In genomic region chr1:100834779-100835645, GRCh38 we compare ENCODE assay signal across 8 cellular contexts. TPM values are rescaled to one million over a fixed set of nuclear protein-coding genes. Genes with fewer than 3 reads are reported as not detected.
A peak's percentile ranks its signal among the peaks of the same experiment; 100 is the strongest.
DNase-seq lines count a peak whose midpoint lies in the region; ATAC-seq and TF ChIP-seq lines count a peak whose summit lies in the region.

No MANE protein-coding gene starts in this region.

- H2AK9ac ChIP-seq in IMR-90 (replicated peaks; ENCODE audit: low read depth, low read length, poor library complexity) = no peak overlapping the region

- no peaks in the 10 kb centered on the region for H3K79me1 ChIP-seq in IMR-90 (ENCODE audit: low read depth in 1 of 2, low read length in 2 of 2)

- peak; percentile 30 for TF ChIP-seq RAD21 in IMR-90 (IDR thresholded peaks at IDR 0.05; ENCODE audit: low read length)

- no peak for DNase-seq in AG09319 (ENCODE audit: extremely low read depth, low read depth)
- DNase-seq in GM13976 (ENCODE audit: low spot score) = no peak
- peak; percentile 11 for DNase-seq in IMR-90
- no peak for DNase-seq in activated naive CD8-positive, alpha-beta T cell treated with anti-CD3 and anti-CD28 coated beads, Interleukin-2, amount 50 U/mL, for 24 hours
- DNase-seq in posterior cingulate gyrus = peak in 7 of 10 donors; percentile 11 to 87 (median 23)
- no peak for DNase-seq in body of pancreas
- no peak for DNase-seq in mesenteric fat pad (ENCODE audit: low spot score)
- DNase-seq in prostate gland (ENCODE audit: low spot score) = no peak

- H2BK120ac ChIP-seq in IMR-90 (ENCODE audit: low read depth, low read length) = peak overlapping the region; percentile 57

- H3K36me3 ChIP-seq in IMR-90 (ENCODE audit: control insufficient read depth, insufficient read depth, low read length) (no peaks in the 10 kb centered on the region), body of pancreas (replicated peaks in 1 of 2; ENCODE audit: insufficient read depth in 1 of 2, low read depth in 2 of 2) (no peaks in the 10 kb centered on the region), prostate gland (no peaks in the 10 kb centered on the region)

- POLR2A ChIA-PET in IMR-90 (lab: Charles Lee; ENCODE audit: unreplicated experiment) = no interaction called here

- H3K27me3 Mint-ChIP-seq in activated naive CD8-positive, alpha-beta T cell treated with anti-CD3 and anti-CD28 coated beads, Interleukin-2, amount 50 U/mL, for 24 hours = no peaks in the 10 kb centered on the region

- H3K27ac ChIP-seq in IMR-90 (ENCODE audit: insufficient read depth, low read length) (no peak overlapping the region), body of pancreas (no peak overlapping the region), prostate gland (no peak overlapping the region)

- H3K23ac ChIP-seq in IMR-90 (ENCODE audit: low read depth, low read length) = 0 out of 2 replicates have a peak overlapping the region, but pooled peaks have one; percentile 4

- H3K4me1 ChIP-seq in IMR-90 (ENCODE audit: control insufficient read depth, insufficient read depth, low read length) = peaks cover 8% of the 10 kb centered on the region
- no peaks in the 10 kb centered on the region for H3K4me1 ChIP-seq in body of pancreas
- H3K4me1 ChIP-seq in prostate gland (replicated peaks) = no peaks in the 10 kb centered on the region

- peak overlapping the region; percentile 83; the same call in 1 of the 2 replicates for H3K18ac ChIP-seq in IMR-90 (ENCODE audit: low read depth, low read length)

- no peak overlapping the region for H3K27ac Mint-ChIP-seq in activated naive CD8-positive, alpha-beta T cell treated with anti-CD3 and anti-CD28 coated beads, Interleukin-2, amount 50 U/mL, for 24 hours

- H3K36me3 Mint-ChIP-seq in activated naive CD8-positive, alpha-beta T cell treated with anti-CD3 and anti-CD28 coated beads, Interleukin-2, amount 50 U/mL, for 24 hours (ENCODE audit: low read depth) = no peaks in the 10 kb centered on the region

- intact Hi-C loops in IMR-90 (cut with micrococcal nuclease) = no loop called here
- intact Hi-C loops in posterior cingulate gyrus (cut with DNase I) = no loop called here
- intact Hi-C loops in body of pancreas (cut with DNase I) = no loop called here
- intact Hi-C loops in prostate gland (cut with DNase I) = no loop called here

- H3K4me2 ChIP-seq in IMR-90 (ENCODE audit: low read depth, low read length) = no peak overlapping the region

- dilution Hi-C loops in IMR-90 (cut with HindIII; ENCODE audit: low sequenced_read_pairs, unreplicated experiment) = no loop called here

- no peak for TF ChIP-seq POLR2A in IMR-90 (IDR thresholded peaks at IDR 0.05; ENCODE audit: low read depth, low read length)
- no peak for TF ChIP-seq POLR2A in body of pancreas (IDR thresholded peaks at IDR 0.05)
- no peak for TF ChIP-seq POLR2A in prostate gland (IDR thresholded peaks at IDR 0.05)

- H3K9ac ChIP-seq in IMR-90 (ENCODE audit: low read depth, low read length) = no peak overlapping the region

- CTCF ChIA-PET in IMR-90 (lab: Yijun Ruan, JAX) = interaction anchor here (0.9 kb wide), 1 partner anchor 292 kb away, joined by 3 read pairs; no protein-coding TSS in a partner anchor

- no peaks in the 10 kb centered on the region for H4K20me1 ChIP-seq in IMR-90 (ENCODE audit: insufficient read depth, low read length)

- peak overlapping the region; percentile 72 for H3K4ac ChIP-seq in IMR-90 (ENCODE audit: low read depth, low read length)

- no peak overlapping the region; the same call in 1 of the 2 replicates for H4K91ac ChIP-seq in IMR-90 (ENCODE audit: insufficient read depth, low read depth, low read length)

- no peak overlapping the region; the same call in 1 of the 2 replicates for H2AK5ac ChIP-seq in IMR-90 (ENCODE audit: low read depth, low read length)

- peak overlapping the region; percentile 66; the same call in 1 of the 3 replicates for H2BK15ac ChIP-seq in IMR-90 (ENCODE audit: low read depth, low read length)

- peak overlapping the region; percentile 85; the same call in 1 of the 2 replicates for H2BK20ac ChIP-seq in IMR-90 (ENCODE audit: low read depth, low read length)

- no peak overlapping the region for H2AFZ ChIP-seq in IMR-90 (replicated peaks; ENCODE audit: low read length, poor library complexity)

- peak overlapping the region; percentile 55; the same call in 1 of the 2 replicates for H3K14ac ChIP-seq in IMR-90 (replicated peaks; ENCODE audit: low read depth, low read length)

- ATAC-seq in IMR-90 (ENCODE audit: low read depth) = no peak
- ATAC-seq in activated naive CD8-positive, alpha-beta T cell treated with anti-CD3 and anti-CD28 coated beads, Interleukin-2, amount 50 U/mL, for 24 hours = peak; percentile 63
- ATAC-seq in body of pancreas = no peak

- H2BK5ac ChIP-seq in IMR-90 (ENCODE audit: low read depth, low read length, poor library complexity, severe bottlenecking) = peak overlapping the region; percentile 12

- H3K4me3 ChIP-seq in IMR-90 (ENCODE audit: insufficient read depth, low read depth, low read length) = no peak overlapping the region
- H3K4me3 ChIP-seq in body of pancreas = no peak overlapping the region
- no peak overlapping the region for H3K4me3 ChIP-seq in prostate gland

- H3K9me3 Mint-ChIP-seq in activated naive CD8-positive, alpha-beta T cell treated with anti-CD3 and anti-CD28 coated beads, Interleukin-2, amount 50 U/mL, for 24 hours = no peaks in the 10 kb centered on the region

- no peaks in the 10 kb centered on the region; the same call in 1 of the 2 replicates for H3K9me1 ChIP-seq in IMR-90 (ENCODE audit: insufficient read depth, low read length)

- in situ Hi-C loops in GM13976 (cut with MboI; ENCODE audit: low sequenced_read_pairs, unreplicated experiment) (no loop called here), IMR-90 (cut with MboI; ENCODE audit: low sequenced_read_pairs) (no loop called here)

- no peaks in the 10 kb centered on the region for H3K27me3 ChIP-seq in IMR-90 (ENCODE audit: control insufficient read depth, insufficient read depth, low read length)
- no peaks in the 10 kb centered on the region for H3K27me3 ChIP-seq in body of pancreas
- no peaks in the 10 kb centered on the region for H3K27me3 ChIP-seq in prostate gland (replicated peaks; ENCODE audit: insufficient read depth)

- no CpG with 5 or more reads among the region's 5 CpGs for WGBS in IMR-90 (ENCODE audit: extremely low coverage in 2 of 2, insufficient read length in 1 of 2), 2 experiments
- 66 to 79% methylated on average over 5 of the region's 5 CpGs for WGBS in body of pancreas, 2 donors
- 62% methylated on average over 5 of the region's 5 CpGs for WGBS in prostate gland

- H3K9me3 ChIP-seq in IMR-90 (ENCODE audit: control insufficient read depth, insufficient read depth, low read length) (no peaks in the 10 kb centered on the region; the same call in 1 of the 2 replicates), body of pancreas (no peaks in the 10 kb centered on the region), prostate gland (no peaks in the 10 kb centered on the region)

- H4K8ac ChIP-seq in IMR-90 (ENCODE audit: low read depth in 2 of 2, low read length in 2 of 2) = peak overlapping the region in 1 of 2 experiments; percentile 11; a peak in 1 of 4 replicates

- no peak overlapping the region for H3K56ac ChIP-seq in IMR-90 (ENCODE audit: extremely low read depth, insufficient read depth, low read length)

- H3K4me3 Mint-ChIP-seq in activated naive CD8-positive, alpha-beta T cell treated with anti-CD3 and anti-CD28 coated beads, Interleukin-2, amount 50 U/mL, for 24 hours = no peak overlapping the region

- H3K4me1 Mint-ChIP-seq in activated naive CD8-positive, alpha-beta T cell treated with anti-CD3 and anti-CD28 coated beads, Interleukin-2, amount 50 U/mL, for 24 hours = no peaks in the 10 kb centered on the region

- BruUV-seq in IMR-90 (replicated peaks; lab: Mats Ljungman, UMichigan) = no TSS peak

- peak; percentile 8 for TF ChIP-seq CTCF in AG09319 (IDR thresholded peaks at IDR 0.05; ENCODE audit: low read depth, low read length)
- TF ChIP-seq CTCF in GM13976 (IDR thresholded peaks at IDR 0.05; ENCODE audit: borderline replicate concordance, control extremely low read depth, extremely low read depth, insufficient read depth, missing control alignments) = peak; percentile 20
- TF ChIP-seq CTCF in IMR-90 (conservative IDR thresholded peaks at IDR 0.05; ENCODE audit: low read depth, low read length) = 0 out of 2 replicates have a peak, but pooled peaks have one; percentile 26
- TF ChIP-seq CTCF in body of pancreas (IDR thresholded peaks at IDR 0.05) = peak in 3 of 7 experiments; percentile 20 to 27 (median 22)
- TF ChIP-seq CTCF in prostate gland (IDR thresholded peaks at IDR 0.05) = peak in 1 of 4 experiments; percentile 17

- peak overlapping the region; percentile 56 for H4K5ac ChIP-seq in IMR-90 (ENCODE audit: low read depth, low read length)

TF ChIP-seq in IMR-90, 13 proteins besides CTCF, POLR2A, EP300 and RAD21:
- TF ChIP-seq CEBPB (IDR thresholded peaks at IDR 0.05; ENCODE audit: low read depth, low read length) (no peak), MXI1 (IDR thresholded peaks at IDR 0.05; ENCODE audit: borderline replicate concordance, low read depth, low read length) (no peak), SMC3 (IDR thresholded peaks at IDR 0.05; ENCODE audit: low read depth, low read length) (peak; percentile 22; the same call in 1 of the 2 replicates)

RNA-seq across cellular contexts. Expression of gene EXTL2, which starts 59.6 kb away (rescaled TPM):
- total RNA-seq in IMR-90 (2012; rRNA removed) (26.4 and 27.6 TPM in 2 replicates), body of pancreas (10 to 100 TPM; 12.5 to 17.1 TPM), mesenteric fat pad (13.2 TPM), prostate gland (10 to 100 TPM; 11.8 to 17.5 TPM)
- 19.2 and 24.9 TPM in 2 replicates for polyA plus RNA-seq in IMR-90 (2012; rRNA removed)
- polyA plus RNA-seq in IMR-90 (2012; cell fraction: cytosol; rRNA removed) = 5.0 and 6.2 TPM in 2 replicates
- polyA plus RNA-seq in IMR-90 (2012; cell fraction: nucleus; rRNA removed; ENCODE audit: low replicate concordance) = 5.3 and 39.8 TPM in 2 replicates

Comparison
In these comparisons a context has a peak if more than half of its experiments do, and no peak if none do; other contexts are left out.
1. DNase-seq: peak in IMR-90 (single experiment) and posterior cingulate gyrus (7 of 10); none in AG09319 (single experiment), GM13976 (single experiment), activated naive CD8-positive, alpha-beta T cell treated with anti-CD3 and anti-CD28 coated beads, Interleukin-2, amount 50 U/mL, for 24 hours (single experiment), body of pancreas (0 of 4), mesenteric fat pad (single experiment) and prostate gland (single experiment).